In genomic region chr9:137187386-137187785, GRCh38 we compare ENCODE assay signal across 7 cellular contexts. TPM values are rescaled to one million over a fixed set of nuclear protein-coding genes. Genes with fewer than 3 reads are reported as not detected.
A peak's percentile ranks its signal among the peaks of the same experiment; 100 is the strongest.
DNase-seq lines count a peak whose midpoint lies in the region; ATAC-seq and TF ChIP-seq lines count a peak whose summit lies in the region.

No MANE protein-coding gene starts in this region.

- no peak for DNase-seq in activated CD8-positive, alpha-beta T cell treated with anti-CD3 and anti-CD28 coated beads for 36 hours
- DNase-seq in stimulated activated effector memory CD8-positive, alpha-beta T cell treated with anti-CD3 and anti-CD28 coated beads, Interleukin-12 subunit alpha, Interleukin-12 subunit beta, amount 100 ng/mL, for 72 hours (ENCODE audit: low spot score in 2 of 2), result no peak

- H3K36me3 Mint-ChIP-seq in activated CD8-positive, alpha-beta T cell treated with anti-CD3 and anti-CD28 coated beads for 36 hours (ENCODE audit: low read depth), result peaks cover 6% of the 10 kb centered on the region
- H3K36me3 Mint-ChIP-seq in stimulated activated effector memory CD8-positive, alpha-beta T cell treated with anti-CD3 and anti-CD28 coated beads, Interleukin-12 subunit alpha, Interleukin-12 subunit beta, amount 100 ng/mL, for 72 hours, result peaks cover 62% of the 10 kb centered on the region

- no peak for ATAC-seq in activated CD8-positive, alpha-beta T cell treated with anti-CD3 and anti-CD28 coated beads for 36 hours
- no peak for ATAC-seq in stimulated activated effector memory CD8-positive, alpha-beta T cell treated with anti-CD3 and anti-CD28 coated beads, Interleukin-12 subunit alpha, Interleukin-12 subunit beta, amount 100 ng/mL, for 72 hours
- ATAC-seq in HG02885 (IDR thresholded peaks at IDR 0.05; ENCODE audit: poor library complexity, unreplicated experiment) (no peak), HG02610 (IDR thresholded peaks at IDR 0.05; ENCODE audit: unreplicated experiment) (no peak), HG03159 (IDR thresholded peaks at IDR 0.05; ENCODE audit: unreplicated experiment) (no peak)

- no peak overlapping the region for H3K9ac ChIP-seq in iPS-15b (ENCODE audit: low read depth, low read length)

- TF ChIP-seq CTCF in HEK293 (tag by site-specific recombination; IDR thresholded peaks at IDR 0.05), result no peak
- no peak for TF ChIP-seq CTCF in activated CD8-positive, alpha-beta T cell treated with anti-CD3 and anti-CD28 coated beads for 36 hours (IDR thresholded peaks at IDR 0.05)

- POLR2A ChIA-PET in HEK293 (lab: Yijun Ruan, JAX), result interaction anchor here (1.9 to 7.1 kb wide), 6 partner anchors 18 to 53 kb away, joined by 11 to 178 read pairs (median 34); partner anchors contain the start of genes LRRC26, NDOR1, RNF224 and TMEM203
- POLR2A ChIA-PET in activated CD8-positive, alpha-beta T cell treated with anti-CD3 and anti-CD28 coated beads for 36 hours (lab: Charles Lee), result interaction anchor here (0.8 to 4.0 kb wide), 9 partner anchors 9 to 117 kb away, joined by 3 to 28 read pairs (median 3); partner anchors contain the start of gene TMEM203

- H3K36me3 ChIP-seq in HEK293 (ENCODE audit: control insufficient read depth in 2 of 2, insufficient read depth in 1 of 2, low read length in 2 of 2) (peaks cover 0 to 79% of the 10 kb centered on the region in 2 experiments; a peak in 1 of 3 replicates), iPS-15b (ENCODE audit: control insufficient read depth, insufficient read depth, low read length) (peaks cover 35% of the 10 kb centered on the region)

- H3K4me1 ChIP-seq in HEK293 (ENCODE audit: control insufficient read depth, insufficient read depth, low read length) (peaks cover 11% of the 10 kb centered on the region), iPS-15b (ENCODE audit: control insufficient read depth, insufficient read depth, low read length) (peaks cover 10% of the 10 kb centered on the region)

- H3K4me3 Mint-ChIP-seq in activated CD8-positive, alpha-beta T cell treated with anti-CD3 and anti-CD28 coated beads for 36 hours, result peak overlapping the region; percentile 91
- H3K4me3 Mint-ChIP-seq in stimulated activated effector memory CD8-positive, alpha-beta T cell treated with anti-CD3 and anti-CD28 coated beads, Interleukin-12 subunit alpha, Interleukin-12 subunit beta, amount 100 ng/mL, for 72 hours, result peak overlapping the region; percentile 89

- no peaks in the 10 kb centered on the region for H3K27me3 Mint-ChIP-seq in activated CD8-positive, alpha-beta T cell treated with anti-CD3 and anti-CD28 coated beads for 36 hours

- peak overlapping the region; percentile 91 for H3K27ac Mint-ChIP-seq in activated CD8-positive, alpha-beta T cell treated with anti-CD3 and anti-CD28 coated beads for 36 hours
- peak overlapping the region; percentile 95 for H3K27ac Mint-ChIP-seq in stimulated activated effector memory CD8-positive, alpha-beta T cell treated with anti-CD3 and anti-CD28 coated beads, Interleukin-12 subunit alpha, Interleukin-12 subunit beta, amount 100 ng/mL, for 72 hours

- H3K9me3 ChIP-seq in HEK293 (ENCODE audit: control insufficient read depth, insufficient read depth, low read depth, low read length) (no peaks in the 10 kb centered on the region), iPS-15b (ENCODE audit: control insufficient read depth, insufficient read depth, low read length) (no peaks in the 10 kb centered on the region)

- H3K27me3 ChIP-seq in iPS-15b (ENCODE audit: control insufficient read depth, insufficient read depth, low read length), result no peaks in the 10 kb centered on the region

- H3K4me3 ChIP-seq in HEK293 (ENCODE audit: low read depth, low read length) (peak overlapping the region; percentile 92), iPS-15b (ENCODE audit: low read depth, low read length) (peak overlapping the region; percentile 97)

- peak overlapping the region; percentile 92; the same call in 1 of the 2 replicates for H3K27ac ChIP-seq in HEK293 (ENCODE audit: extremely low read depth, low read depth, low read length)

- CTCF ChIA-PET in HEK293 (lab: Yijun Ruan, JAX), result interaction anchor here (0.7 to 3.5 kb wide), 10 partner anchors 11 to 123 kb away, joined by 3 to 22 read pairs (median 4); partner anchors contain the start of gene RNF224
- CTCF ChIA-PET in activated CD8-positive, alpha-beta T cell treated with anti-CD3 and anti-CD28 coated beads for 36 hours (lab: Charles Lee), result interaction anchor here (1.3 to 2.2 kb wide), 3 partner anchors 17 to 49 kb away, joined by 3 to 11 read pairs (median 6); no protein-coding TSS in a partner anchor

- no peaks in the 10 kb centered on the region for H3K9me3 Mint-ChIP-seq in activated CD8-positive, alpha-beta T cell treated with anti-CD3 and anti-CD28 coated beads for 36 hours
- no peaks in the 10 kb centered on the region for H3K9me3 Mint-ChIP-seq in stimulated activated effector memory CD8-positive, alpha-beta T cell treated with anti-CD3 and anti-CD28 coated beads, Interleukin-12 subunit alpha, Interleukin-12 subunit beta, amount 100 ng/mL, for 72 hours

- intact Hi-C loops in activated CD8-positive, alpha-beta T cell treated with anti-CD3 and anti-CD28 coated beads for 36 hours (cut with micrococcal nuclease), result no loop called here

- H3K4me1 Mint-ChIP-seq in activated CD8-positive, alpha-beta T cell treated with anti-CD3 and anti-CD28 coated beads for 36 hours (ENCODE audit: low read depth), result peaks cover 32% of the 10 kb centered on the region
- H3K4me1 Mint-ChIP-seq in stimulated activated effector memory CD8-positive, alpha-beta T cell treated with anti-CD3 and anti-CD28 coated beads, Interleukin-12 subunit alpha, Interleukin-12 subunit beta, amount 100 ng/mL, for 72 hours, result peaks cover 51% of the 10 kb centered on the region

TF ChIP-seq in HEK293, 187 proteins besides CTCF, POLR2A, EP300 and RAD21:
- TF ChIP-seq ZNF518A (tag by site-specific recombination; conservative IDR thresholded peaks at IDR 0.05; ENCODE audit: low read depth) (no peak), ZNF529 (tag by site-specific recombination; IDR thresholded peaks at IDR 0.05; ENCODE audit: insufficient replicate concordance) (no peak), ZNF280C (tag by site-specific recombination; IDR thresholded peaks at IDR 0.05) (no peak)

RNA-seq across cellular contexts. Expression of gene ANAPC2, which starts 1.0 kb away (rescaled TPM):
- 10 to 100 TPM; 38.6 to 39.6 TPM for total RNA-seq in activated CD8-positive, alpha-beta T cell treated with anti-CD3 and anti-CD28 coated beads for 36 hours

RNA-seq across cellular contexts. Expression of gene SSNA1, which starts 1.1 kb away (rescaled TPM):
- 10 to 100 TPM; 53.3 to 58.4 TPM for total RNA-seq in activated CD8-positive, alpha-beta T cell treated with anti-CD3 and anti-CD28 coated beads for 36 hours

RNA-seq across cellular contexts. Expression of gene TPRN, which starts 13.2 kb away (rescaled TPM):
- total RNA-seq in activated CD8-positive, alpha-beta T cell treated with anti-CD3 and anti-CD28 coated beads for 36 hours, result 1 to 10 TPM; 5.7 to 6.6 TPM

RNA-seq across cellular contexts. Expression of gene TMEM210, which starts 15.5 kb away (rescaled TPM):
- not detected for total RNA-seq in activated CD8-positive, alpha-beta T cell treated with anti-CD3 and anti-CD28 coated beads for 36 hours

RNA-seq across cellular contexts. Expression of gene LRRC26, which starts 17.5 kb away (rescaled TPM):
- not detected for total RNA-seq in activated CD8-positive, alpha-beta T cell treated with anti-CD3 and anti-CD28 coated beads for 36 hours
